ENCODE assay signal across 6 cellular contexts in the genomic region with DNA sequence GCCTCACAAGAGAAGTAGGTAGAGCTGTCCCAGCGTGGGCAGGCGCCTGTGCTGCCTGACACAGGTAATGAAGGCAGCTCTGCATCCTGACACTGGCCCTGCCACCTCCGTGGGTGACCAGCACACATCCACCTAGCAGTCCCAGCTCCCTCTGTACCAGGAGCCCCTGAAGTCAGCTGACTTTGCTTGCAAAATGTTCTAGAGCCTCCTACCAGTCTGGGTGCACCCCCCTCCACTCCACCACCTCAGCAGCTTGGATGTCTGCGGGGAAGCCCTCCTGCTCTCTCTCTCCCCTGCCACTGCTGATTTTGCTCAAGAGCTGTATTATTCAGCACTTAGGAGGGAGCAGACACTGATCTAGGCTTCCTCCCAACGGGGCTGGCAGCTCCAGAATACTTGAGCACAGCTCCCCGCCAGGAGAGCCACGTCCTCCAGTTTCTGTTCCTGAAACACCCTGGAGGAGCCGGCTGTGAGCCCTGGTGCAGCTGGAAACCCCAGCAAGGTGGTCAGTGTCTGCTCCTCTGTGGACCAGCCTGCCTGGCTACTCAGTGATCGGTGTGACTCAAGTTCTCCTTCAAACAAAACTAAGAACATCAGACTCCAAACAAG. TPM values are rescaled to one million over a fixed set of nuclear protein-coding genes. Genes with fewer than 3 reads are reported as not detected.
DNase-seq lines count a peak whose midpoint lies in the region; ATAC-seq and TF ChIP-seq lines count a peak whose summit lies in the region.

No MANE protein-coding gene starts in this region.

- intact Hi-C loops in ovary (cut with DNase I): no loop called here

- peaks cover 8% of the 10 kb centered on the region for H3K4me1 ChIP-seq in ovary (ENCODE audit: insufficient read depth)

- H3K9me3 ChIP-seq in ovary: no peaks in the 10 kb centered on the region

- no peak for TF ChIP-seq EP300 in ovary (IDR thresholded peaks at IDR 0.05)

- H3K27me3 ChIP-seq in ovary: no peaks in the 10 kb centered on the region

- H3K36me3 Mint-ChIP-seq in chondrocyte (ENCODE audit: low read depth): no peaks in the 10 kb centered on the region

- H3K9me3 Mint-ChIP-seq in chondrocyte (ENCODE audit: low read depth): no peaks in the 10 kb centered on the region

- peak overlapping the region; percentile 27 for H3K27ac Mint-ChIP-seq in chondrocyte (ENCODE audit: unreplicated experiment)

- H3K4me3 Mint-ChIP-seq in chondrocyte (ENCODE audit: unreplicated experiment): peak overlapping the region; percentile 78

- 27 to 40% (median 35%) methylated on average over 9 of the region's 9 CpGs for WGBS in ovary, 3 donors

- peak overlapping the region; percentile 41 to 72 for H3K27ac ChIP-seq in ovary

- peaks cover 41% of the 10 kb centered on the region for H3K4me1 Mint-ChIP-seq in chondrocyte (ENCODE audit: low read depth)

- no peaks in the 10 kb centered on the region for H3K27me3 Mint-ChIP-seq in chondrocyte (ENCODE audit: low read depth)

- DNase-seq in stimulated activated CD4-positive, alpha-beta T cell treated with anti-CD3 and anti-CD28 coated beads, Interleukin-2, amount 100 ng/mL, for 24 hours: peak; percentile 29 to 39
- DNase-seq in stimulated activated CD4-positive, alpha-beta T cell treated with anti-CD3 and anti-CD28 coated beads, Interleukin-12 subunit alpha, Interleukin-12 subunit beta, amount 100 ng/mL, for 4 hours: no peak
- DNase-seq in chondrocyte (ENCODE audit: low spot score): no peak
- no peak for DNase-seq in ovary
- no peak for DNase-seq in activated CD4-positive, CD25-positive, alpha-beta regulatory T cell treated with anti-CD3 and anti-CD28 coated beads, Interleukin-2, amount 50 U/mL, for 72 hours

- H3K36me3 ChIP-seq in ovary: no peaks in the 10 kb centered on the region

- TF ChIP-seq POLR2A in ovary (IDR thresholded peaks at IDR 0.05): peak; percentile 11

- no peak for ATAC-seq in GM19467 (IDR thresholded peaks at IDR 0.05; ENCODE audit: unreplicated experiment)

- H3K4me3 ChIP-seq in ovary: peak overlapping the region; percentile 98

- TF ChIP-seq CTCF in chondrocyte (IDR thresholded peaks at IDR 0.05) (no peak), ovary (IDR thresholded peaks at IDR 0.05) (no peak)

RNA-seq across cellular contexts. Expression of a gene that starts 1.0 kb away (rescaled TPM):
- total RNA-seq in chondrocyte (12.8 to 15.5 TPM (median 14.3 TPM) in 3 replicates), ovary (10 to 100 TPM; 17.3 to 26.5 (median 22.2) TPM)
- 10 to 100 TPM in 1 of 2 donors, 1 to 10 TPM in 1; 4.7 to 14.0 TPM for polyA plus RNA-seq in ovary

RNA-seq across cellular contexts. Expression of a gene that starts 1.1 kb away (rescaled TPM):
- total RNA-seq in chondrocyte (20.7 to 37.1 TPM (median 24.1 TPM) in 3 replicates), ovary (10 to 100 TPM in 6 of 7 donors, 1 to 10 TPM in 1; 8.2 to 36.5 (median 20.5) TPM)
- 10 to 100 TPM in 1 of 2 donors, under 1 TPM in 1; 0.45 to 12.9 TPM for polyA plus RNA-seq in ovary

RNA-seq across cellular contexts. Expression of a gene that starts 18.9 kb away (rescaled TPM):
- total RNA-seq in chondrocyte: not detected in 3 replicates
- total RNA-seq in ovary: 1 to 10 TPM in 1 of 7 donors, under 1 TPM in 3, not detected in 3; 0.12 to 1.0 (median 0.25) TPM
- polyA plus RNA-seq in ovary: under 1 TPM in 1 of 2 donors, not detected in 1; 0.28 TPM

RNA-seq across cellular contexts. Expression of a gene that starts 42.3 kb away (rescaled TPM):
- 38.3 to 40.0 TPM (median 38.8 TPM) in 3 replicates for total RNA-seq in chondrocyte
- 100 to 1,000 TPM in 1 of 7 donors, 10 to 100 TPM in 5, 1 to 10 TPM in 1; 9.1 to 135 (median 20.9) TPM for total RNA-seq in ovary
- polyA plus RNA-seq in ovary: 10 to 100 TPM in 1 of 2 donors, 1 to 10 TPM in 1; 9.2 to 22.6 TPM

RNA-seq across cellular contexts. Expression of a gene that starts 54.3 kb away (rescaled TPM):
- total RNA-seq in chondrocyte (13.4 to 55.1 TPM (median 51.7 TPM) in 3 replicates), ovary (100 to 1,000 TPM in 1 of 7 donors, 10 to 100 TPM in 6; 17.5 to 244 (median 63.0) TPM)
- polyA plus RNA-seq in ovary: 10 to 100 TPM in 1 of 2 donors, 1 to 10 TPM in 1; 6.5 to 51.5 TPM

Comparison
In these comparisons a context has a peak if more than half of its experiments do, and no peak if none do; other contexts are left out.
1. DNase-seq: peak in stimulated activated CD4-positive, alpha-beta T cell treated with anti-CD3 and anti-CD28 coated beads, Interleukin-2, amount 100 ng/mL, for 24 hours (2 of 2); none in stimulated activated CD4-positive, alpha-beta T cell treated with anti-CD3 and anti-CD28 coated beads, Interleukin-12 subunit alpha, Interleukin-12 subunit beta, amount 100 ng/mL, for 4 hours (single experiment), chondrocyte (single experiment), ovary (0 of 5) and activated CD4-positive, CD25-positive, alpha-beta regulatory T cell treated with anti-CD3 and anti-CD28 coated beads, Interleukin-2, amount 50 U/mL, for 72 hours (single experiment).